1 cellular context compared by ENCODE assay signal in genomic region chr5:57174128-57174849, GRCh38.
A peak's percentile ranks its signal among the peaks of the same experiment; 100 is the strongest.
TF ChIP-seq lines count a peak whose summit lies in the region.

No MANE protein-coding gene starts in this region.

TF ChIP-seq in WTC11, 78 proteins besides CTCF, POLR2A, EP300 and RAD21 (continued from another document):
- TF ChIP-seq ARID4B (CRISPR knock-in tag; IDR thresholded peaks at IDR 0.05; ENCODE audit: borderline replicate concordance) (no peak), ZNF219 (CRISPR knock-in tag; IDR thresholded peaks at IDR 0.05; ENCODE audit: borderline replicate concordance) (0 out of 2 replicates have a peak, but pooled peaks have one; percentile 45), CREM (CRISPR knock-in tag; IDR thresholded peaks at IDR 0.05) (0 out of 2 replicates have a peak, but pooled peaks have one; percentile 51), ESRRA (CRISPR knock-in tag; IDR thresholded peaks at IDR 0.05; ENCODE audit: borderline replicate concordance) (0 out of 2 replicates have a peak, but pooled peaks have one; percentile 33), HMGXB4 (CRISPR knock-in tag; IDR thresholded peaks at IDR 0.05) (peak; percentile 56; the same call in 1 of the 2 replicates), MAX (CRISPR knock-in tag; IDR thresholded peaks at IDR 0.05) (peak; percentile 2; the same call in 1 of the 2 replicates), FOXP4 (CRISPR knock-in tag; IDR thresholded peaks at IDR 0.05) (peak; percentile 2; the same call in 1 of the 2 replicates)
